15 cellular contexts compared by ENCODE assay signal in genomic region chr13:50592412-50593145, GRCh38.
DNase-seq lines count a peak whose midpoint lies in the region.
"Had no signal": no experiment of that assay in that cellular context is flagged by ENCODE, and none has a peak within 500 bp of the region (broad histone marks: within the 10 kb centered on the region; RNA-seq: fewer than 3 reads in every experiment).

No MANE protein-coding gene starts in this region.

- no peaks in the 10 kb centered on the region for H3K9me3 Mint-ChIP-seq in IgD-negative memory B cell
- no peaks in the 10 kb centered on the region for H3K9me3 Mint-ChIP-seq in activated naive CD4-positive, alpha-beta T cell treated with anti-CD3 and anti-CD28 coated beads, Interleukin-2, amount 10 ng/mL, durations not matched to agents 7 days and 5 days

- H3K27ac Mint-ChIP-seq in IgD-negative memory B cell: peak overlapping the region in 2 of 3 donors; percentile 12 to 93
- no peak overlapping the region for H3K27ac Mint-ChIP-seq in activated naive CD4-positive, alpha-beta T cell treated with anti-CD3 and anti-CD28 coated beads, Interleukin-2, amount 10 ng/mL, durations not matched to agents 7 days and 5 days
- H3K27ac Mint-ChIP-seq: CD14-positive monocyte had no signal

- DNase-seq in AG20443 (ENCODE audit: low spot score) (peak; percentile 16), adipocyte (ENCODE audit: low read depth) (peak; percentile 72), iris pigment epithelial cell (ENCODE audit: low read depth) (peak; percentile 87), SK-N-DZ (ENCODE audit: low spot score) (no peak), NCI-H1092 treated with DMSO at 0.1 percent for 48 hours (lab: John Stamatoyannopoulos, UW) (no peak), occipital lobe (lab: John Stamatoyannopoulos, UW) (no peak)
- DNase-seq in activated naive CD4-positive, alpha-beta T cell treated with anti-CD3 and anti-CD28 coated beads, Interleukin-2, amount 10 ng/mL, durations not matched to agents 7 days and 5 days: no peak
- DNase-seq: activated CD4-positive, CD25-positive, alpha-beta regulatory T cell treated with anti-CD3 and anti-CD28 coated beads, Interleukin-2, amount 50 U/mL, for 72 hours; glutamatergic neuron; NCI-H2171 treated with DMSO at 0.1 percent for 48 hours had no signal

- H3K27me3 ChIP-seq in adipocyte (replicated peaks; ENCODE audit: control insufficient read depth, insufficient read depth, low read length): no peaks in the 10 kb centered on the region

- no peak overlapping the region for H3K9ac ChIP-seq in adipocyte (ENCODE audit: low read length)

- peaks cover 46% of the 10 kb centered on the region for H3K4me1 ChIP-seq in adipocyte (ENCODE audit: control insufficient read depth, insufficient read depth, low read length)
- H3K4me1 ChIP-seq: prostate gland had no signal

- CTCF ChIA-PET in activated naive CD4-positive, alpha-beta T cell treated with anti-CD3 and anti-CD28 coated beads, Interleukin-2, amount 10 ng/mL, durations not matched to agents 7 days and 5 days (lab: Charles Lee): no interaction called here

- no peaks in the 10 kb centered on the region for H3K9me3 ChIP-seq in adipocyte (ENCODE audit: control insufficient read depth, low read length)
- H3K9me3 ChIP-seq: prostate gland, thoracic aorta had no signal

- H3K27me3 Mint-ChIP-seq in IgD-negative memory B cell: no peaks in the 10 kb centered on the region
- H3K27me3 Mint-ChIP-seq in activated naive CD4-positive, alpha-beta T cell treated with anti-CD3 and anti-CD28 coated beads, Interleukin-2, amount 10 ng/mL, durations not matched to agents 7 days and 5 days: peaks cover 4% of the 10 kb centered on the region

- H3K4me3 ChIP-seq in adipocyte (ENCODE audit: low read length): no peak overlapping the region
- H3K4me3 ChIP-seq: lung, prostate gland, thoracic aorta had no signal

- H3K36me3 ChIP-seq in adipocyte (ENCODE audit: control insufficient read depth, insufficient read depth, low read length, severe bottlenecking): no peaks in the 10 kb centered on the region
- H3K36me3 ChIP-seq: prostate gland, thoracic aorta had no signal

- peaks cover 60 to 70% (median 64%) of the 10 kb centered on the region in 3 donors for H3K4me1 Mint-ChIP-seq in IgD-negative memory B cell
- H3K4me1 Mint-ChIP-seq in activated naive CD4-positive, alpha-beta T cell treated with anti-CD3 and anti-CD28 coated beads, Interleukin-2, amount 10 ng/mL, durations not matched to agents 7 days and 5 days: peaks cover 32% of the 10 kb centered on the region

- H3K36me3 Mint-ChIP-seq in IgD-negative memory B cell: peaks cover 3% of the 10 kb centered on the region
- no peaks in the 10 kb centered on the region for H3K36me3 Mint-ChIP-seq in activated naive CD4-positive, alpha-beta T cell treated with anti-CD3 and anti-CD28 coated beads, Interleukin-2, amount 10 ng/mL, durations not matched to agents 7 days and 5 days

- peak overlapping the region in 2 of 4 donors; percentile 51 to 55 for H3K4me3 Mint-ChIP-seq in IgD-negative memory B cell
- no peak overlapping the region for H3K4me3 Mint-ChIP-seq in activated naive CD4-positive, alpha-beta T cell treated with anti-CD3 and anti-CD28 coated beads, Interleukin-2, amount 10 ng/mL, durations not matched to agents 7 days and 5 days
- H3K4me3 Mint-ChIP-seq: CD14-positive monocyte had no signal

Comparison
In these comparisons a context has a peak if more than half of its experiments do, and no peak if none do; other contexts are left out.
1. DNase-seq: peak in AG20443 (single experiment), adipocyte (single experiment) and iris pigment epithelial cell (single experiment); none in activated naive CD4-positive, alpha-beta T cell treated with anti-CD3 and anti-CD28 coated beads, Interleukin-2, amount 10 ng/mL, durations not matched to agents 7 days and 5 days (single experiment), SK-N-DZ (single experiment), NCI-H1092 treated with DMSO at 0.1 percent for 48 hours (single experiment) and occipital lobe (single experiment).